ENCODE assay signal across 8 cellular contexts in the genomic region with DNA sequence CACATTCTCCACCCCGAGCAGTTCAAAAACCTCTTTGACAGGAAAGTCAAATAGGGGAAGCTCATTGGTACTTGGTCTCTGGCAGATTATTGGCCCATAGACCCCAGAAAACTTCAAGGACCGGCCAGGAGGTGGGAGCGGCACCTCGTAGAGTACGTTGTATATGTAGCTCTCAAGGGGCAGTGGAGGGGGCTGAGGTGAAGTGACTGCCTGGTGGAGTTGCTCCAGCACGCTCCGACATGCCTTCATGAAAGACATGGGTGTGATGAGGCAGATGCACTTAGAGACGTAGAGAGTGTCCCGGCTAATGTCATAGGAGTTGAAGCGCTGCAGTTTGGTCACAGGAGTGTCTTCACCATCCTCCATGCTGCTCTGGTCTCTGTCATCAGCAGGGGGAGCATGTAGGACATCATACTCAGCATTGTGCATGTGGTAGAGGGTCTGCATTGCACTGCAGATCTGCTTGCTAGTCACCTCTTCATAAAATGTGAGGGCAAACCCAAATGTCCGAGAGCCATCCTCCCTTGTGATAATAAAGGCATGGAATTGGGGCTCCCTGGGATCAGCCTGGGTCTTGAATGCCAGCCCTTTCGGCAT.
DNase-seq lines count a peak whose midpoint lies in the region; ATAC-seq and TF ChIP-seq lines count a peak whose summit lies in the region.
"Had no signal": no experiment of that assay in that cellular context is flagged by ENCODE, and none has a peak within 500 bp of the region (broad histone marks: within the 10 kb centered on the region; RNA-seq: fewer than 3 reads in every experiment).

No MANE protein-coding gene starts in this region.

- H3K4me1 ChIP-seq in naive thymus-derived CD4-positive, alpha-beta T cell (ENCODE audit: control insufficient read depth in 2 of 2, insufficient read depth in 2 of 2, low read length in 2 of 2), result no peaks in the 10 kb centered on the region

- CTCF ChIA-PET in naive thymus-derived CD4-positive, alpha-beta T cell (lab: Charles Lee), result interaction anchor here (0.6 to 1.0 kb wide), 6 partner anchors 8 to 302 kb away, joined by 3 to 6 read pairs (median 4); no protein-coding TSS in a partner anchor

- no peaks in the 10 kb centered on the region for H3K9me3 ChIP-seq in naive thymus-derived CD4-positive, alpha-beta T cell (ENCODE audit: control insufficient read depth in 2 of 3, low read length in 3 of 3)

- no peaks in the 10 kb centered on the region for H3K27me3 Mint-ChIP-seq in chondrocyte (ENCODE audit: low read depth)
- no peaks in the 10 kb centered on the region for H3K27me3 Mint-ChIP-seq in naive thymus-derived CD4-positive, alpha-beta T cell

- peaks cover 11% of the 10 kb centered on the region for H3K36me3 Mint-ChIP-seq in chondrocyte (ENCODE audit: low read depth)
- H3K36me3 Mint-ChIP-seq in naive thymus-derived CD4-positive, alpha-beta T cell, result peaks cover 0 to 32% (median 22%) of the 10 kb centered on the region in 5 donors

- H3K27ac Mint-ChIP-seq in chondrocyte (ENCODE audit: unreplicated experiment), result no peak overlapping the region
- peak overlapping the region in 2 of 9 donors; percentile 9 to 50 for H3K27ac Mint-ChIP-seq in naive thymus-derived CD4-positive, alpha-beta T cell

- POLR2A ChIA-PET in naive thymus-derived CD4-positive, alpha-beta T cell (lab: Charles Lee), result interaction anchor here (0.8 to 1.8 kb wide), 5 partner anchors 29 to 256 kb away, joined by 3 to 7 read pairs (median 5); partner anchors contain the start of gene TMEM41B

- peak; percentile 31 for TF ChIP-seq CTCF in GM06990 (IDR thresholded peaks at IDR 0.05; ENCODE audit: insufficient read depth, low read length, poor library complexity, severe bottlenecking)
- peak; percentile 45 for TF ChIP-seq CTCF in chondrocyte (IDR thresholded peaks at IDR 0.05)

- TF ChIP-seq POLR2A in erythroblast (IDR thresholded peaks at IDR 0.05; ENCODE audit: low read length), result no peak

- DNase-seq in GM06990 (ENCODE audit: extremely low read depth, insufficient read length) (no peak), HuH-7 (ENCODE audit: low spot score) (peak; percentile 11), chondrocyte (ENCODE audit: low spot score) (no peak), epidermal melanocyte (ENCODE audit: insufficient read length, low spot score) (no peak), SKM-1 treated with dmso at 0.1 percent for 144 hours (lab: John Stamatoyannopoulos, UW; ENCODE audit: unreplicated experiment) (no peak), erythroblast (lab: John Stamatoyannopoulos, UW) (no peak)
- peak in 7 of 9 donors; percentile 13 to 50 (median 24) for DNase-seq in naive thymus-derived CD4-positive, alpha-beta T cell
- DNase-seq: aorta had no signal

- intact Hi-C loops in naive thymus-derived CD4-positive, alpha-beta T cell (cut with micrococcal nuclease), result loop anchor here in 1 of 2 donors (1.0 to 5.0 kb wide), 7 partner anchors 60 to 302 kb away; partner anchors contain the start of genes IPO7, TMEM41B and ZNF143

- H3K4me3 ChIP-seq in GM06990 (replicated peaks; ENCODE audit: low read depth, low read length), result no peak overlapping the region
- H3K4me3 ChIP-seq in naive thymus-derived CD4-positive, alpha-beta T cell (ENCODE audit: low read length), result no peak overlapping the region

- no peak overlapping the region for H3K4me3 Mint-ChIP-seq in chondrocyte (ENCODE audit: unreplicated experiment)
- H3K4me3 Mint-ChIP-seq in naive thymus-derived CD4-positive, alpha-beta T cell, result no peak overlapping the region

- peaks cover 40% of the 10 kb centered on the region for H3K4me1 Mint-ChIP-seq in chondrocyte (ENCODE audit: low read depth)
- peaks cover 15 to 55% (median 26%) of the 10 kb centered on the region in 7 donors for H3K4me1 Mint-ChIP-seq in naive thymus-derived CD4-positive, alpha-beta T cell

- H3K27me3 ChIP-seq in GM06990 (replicated peaks; ENCODE audit: control insufficient read depth, insufficient read depth, low read length), result no peaks in the 10 kb centered on the region
- H3K27me3 ChIP-seq in naive thymus-derived CD4-positive, alpha-beta T cell (ENCODE audit: control insufficient read depth in 2 of 2, insufficient read depth in 2 of 2, low read length in 2 of 2), result no peaks in the 10 kb centered on the region

- ATAC-seq in naive thymus-derived CD4-positive, alpha-beta T cell, result peak; percentile 61

- no peaks in the 10 kb centered on the region for H3K9me3 Mint-ChIP-seq in chondrocyte (ENCODE audit: low read depth)
- no peaks in the 10 kb centered on the region for H3K9me3 Mint-ChIP-seq in naive thymus-derived CD4-positive, alpha-beta T cell

- H3K27ac ChIP-seq in naive thymus-derived CD4-positive, alpha-beta T cell (ENCODE audit: low read depth, low read length), result no peak overlapping the region

- no peaks in the 10 kb centered on the region; the same call in 1 of the 2 replicates for H3K36me3 ChIP-seq in GM06990 (ENCODE audit: control insufficient read depth, insufficient read depth, low read length)
- H3K36me3 ChIP-seq in naive thymus-derived CD4-positive, alpha-beta T cell (ENCODE audit: control insufficient read depth in 2 of 3, insufficient read depth in 3 of 3, low read length in 3 of 3), result peaks cover 0 to 10% (median 0%) of the 10 kb centered on the region in 3 experiments

Comparison
In these comparisons a context has a peak if more than half of its experiments do, and no peak if none do; other contexts are left out.
1. DNase-seq: peak in HuH-7 (single experiment) and naive thymus-derived CD4-positive, alpha-beta T cell (7 of 9); none in GM06990 (single experiment), chondrocyte (single experiment), epidermal melanocyte (single experiment), SKM-1 treated with dmso at 0.1 percent for 144 hours (single experiment) and erythroblast (0 of 2).